In the genomic region with DNA sequence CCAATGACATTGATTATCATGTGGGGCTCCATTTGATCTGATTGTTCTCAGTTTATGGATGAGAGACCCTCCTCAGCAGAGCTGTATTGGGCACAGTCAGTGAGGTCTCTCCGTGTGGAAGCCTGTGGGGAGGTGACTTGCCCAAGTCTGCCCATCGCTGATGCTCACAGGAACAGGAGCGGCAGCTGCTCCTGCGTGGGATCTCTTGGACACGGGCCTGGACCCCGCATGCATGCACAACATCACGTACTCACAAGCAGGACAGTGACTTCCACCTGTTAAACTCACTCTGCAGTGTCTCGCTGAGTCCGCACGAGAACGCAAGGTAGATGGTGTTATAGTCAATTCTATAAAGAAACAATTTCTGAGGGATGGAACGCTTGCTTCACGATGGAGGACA, we compare ENCODE assay signal across 20 cellular contexts. TPM values are rescaled to one million over a fixed set of nuclear protein-coding genes. Genes with fewer than 3 reads are reported as not detected.
"Had no signal": no experiment of that assay in that cellular context is flagged by ENCODE, and none has a peak within 500 bp of the region (broad histone marks: within the 10 kb centered on the region; RNA-seq: fewer than 3 reads in every experiment).

No MANE protein-coding gene starts in this region.

- ATAC-seq: HepG2 had no signal

- DNase-seq: Kasumi-1, MM.1S, NCI-H1092 treated with DMSO at 0.1 percent for 48 hours, NCI-H1436, NCI-H187, NCI-H2029, NCI-H2081 treated with DMSO at 0.1 percent for 48 hours, NCI-H2171, NCI-H226, NCI-H446, NCI-H510A, NCI-H524 treated with DMSO at 0.1 percent for 48 hours, NCI-H69, NCI-H774, RPMI8226, SK-N-SH had no signal

- H3K27ac ChIP-seq: KMS-11 had no signal

- H3K4me3 ChIP-seq: K562 had no signal

- H3K9me3 ChIP-seq: SK-N-SH had no signal

RNA-seq across cellular contexts. Expression of gene KCNF1, which starts 55.0 kb away (rescaled TPM):
- total RNA-seq: K562 had no signal
- polyA plus RNA-seq: IgD-negative memory B cell, K562 had no signal
